ENCODE assay signal across 8 cellular contexts in the genomic region with DNA sequence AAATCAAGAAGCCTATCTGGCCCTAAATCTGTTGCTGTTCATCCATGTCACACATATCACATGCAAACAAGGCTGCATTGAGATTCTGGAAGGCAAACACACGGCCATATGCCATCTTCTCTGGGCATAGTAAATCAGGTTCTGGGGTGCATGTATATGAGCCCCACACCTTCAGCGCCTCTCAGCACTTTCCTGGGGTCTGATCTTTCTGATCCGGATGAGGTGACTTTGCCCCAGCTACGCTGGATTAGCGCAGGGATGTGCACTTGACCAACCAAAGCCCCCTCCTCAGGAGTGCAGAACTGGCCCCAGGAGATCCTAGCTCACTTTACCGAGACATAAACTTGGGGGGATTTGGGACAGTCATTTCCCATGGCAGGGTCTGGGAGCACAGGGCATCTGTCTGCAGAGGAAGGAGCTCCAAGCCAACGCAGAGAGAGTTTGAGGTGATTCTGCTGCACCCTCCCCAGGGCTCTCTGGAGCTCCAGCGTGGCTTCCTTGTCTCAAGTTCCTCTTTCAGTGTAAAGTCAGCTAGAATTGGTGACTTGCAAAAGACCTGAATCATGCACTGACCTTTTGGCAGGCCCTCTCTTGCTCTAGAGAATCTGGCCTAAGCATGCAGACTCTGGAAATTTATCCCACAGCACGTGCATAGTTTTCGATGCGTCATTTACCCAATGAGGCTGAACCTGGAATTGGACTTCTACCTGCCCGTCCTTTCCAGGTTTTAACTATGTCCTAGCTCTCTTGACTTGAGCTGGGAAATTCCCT.
DNase-seq lines count a peak whose midpoint lies in the region; ATAC-seq and TF ChIP-seq lines count a peak whose summit lies in the region.

No MANE protein-coding gene starts in this region.

- no peaks in the 10 kb centered on the region for H3K9me2 ChIP-seq in MM.1S (replicated peaks; ENCODE audit: insufficient read depth, low read length)

- H3F3A ChIP-seq in MM.1S (ENCODE audit: insufficient read depth, low read length) = peaks cover 53% of the 10 kb centered on the region

- H3K4me1 ChIP-seq in MM.1S (ENCODE audit: low read length) (peaks cover 69% of the 10 kb centered on the region), lower lobe of right lung (peaks cover 42% of the 10 kb centered on the region)

- no peak for DNase-seq in activated CD4-positive, alpha-beta T cell treated with anti-CD3 and anti-CD28 coated beads for 36 hours
- no peak for DNase-seq in activated CD4-positive, alpha-beta T cell treated with anti-CD3 and anti-CD28 coated beads for 4 hours
- DNase-seq in MM.1S (peak; percentile 82), lower lobe of right lung (peak; percentile 70), brain microvascular endothelial cell (no peak), NCI-H748 treated with DMSO at 0.1 percent for 48 hours (lab: John Stamatoyannopoulos, UW) (no peak)

- no peaks in the 10 kb centered on the region for H3K36me3 Mint-ChIP-seq in activated CD4-positive, alpha-beta T cell treated with anti-CD3 and anti-CD28 coated beads for 36 hours (ENCODE audit: low read depth)
- no peaks in the 10 kb centered on the region for H3K36me3 Mint-ChIP-seq in brain

- H3K9me3 ChIP-seq in MM.1S (replicated peaks; ENCODE audit: insufficient read depth, low read length) (no peaks in the 10 kb centered on the region), lower lobe of right lung (no peaks in the 10 kb centered on the region)

- no peaks in the 10 kb centered on the region for H3K9me3 Mint-ChIP-seq in activated CD4-positive, alpha-beta T cell treated with anti-CD3 and anti-CD28 coated beads for 36 hours (ENCODE audit: low read depth)
- H3K9me3 Mint-ChIP-seq in brain = peaks cover 0 to 2% (median under 1%) of the 10 kb centered on the region in 5 experiments

- H3K27ac ChIP-seq in MM.1S (ENCODE audit: low read length) (peak overlapping the region; percentile 93), lower lobe of right lung (peak overlapping the region; percentile 86), brain microvascular endothelial cell (no peak overlapping the region)

- peak overlapping the region; percentile 83 for H3K27ac Mint-ChIP-seq in activated CD4-positive, alpha-beta T cell treated with anti-CD3 and anti-CD28 coated beads for 36 hours
- H3K27ac Mint-ChIP-seq in brain = peak overlapping the region in 3 of 5 experiments; percentile 63 to 77 (median 74)

- peak overlapping the region; percentile 29 for H3K4me2 ChIP-seq in MM.1S (ENCODE audit: low read depth, low read length)

- peak overlapping the region; percentile 81 for H3K9ac ChIP-seq in MM.1S (ENCODE audit: low read length)

- H3K27me3 Mint-ChIP-seq in activated CD4-positive, alpha-beta T cell treated with anti-CD3 and anti-CD28 coated beads for 36 hours = peaks cover 2% of the 10 kb centered on the region
- H3K27me3 Mint-ChIP-seq in brain = peaks cover 12% of the 10 kb centered on the region

- H3K4me3 Mint-ChIP-seq in activated CD4-positive, alpha-beta T cell treated with anti-CD3 and anti-CD28 coated beads for 36 hours = no peak overlapping the region
- H3K4me3 Mint-ChIP-seq in brain = no peak overlapping the region

- no peak for ATAC-seq in activated CD4-positive, alpha-beta T cell treated with anti-CD3 and anti-CD28 coated beads for 36 hours
- ATAC-seq in lower lobe of right lung = peak; percentile 61 to 70
- no peak for ATAC-seq in HG02938 (IDR thresholded peaks at IDR 0.05; ENCODE audit: unreplicated experiment)

- H3K27me3 ChIP-seq in MM.1S (replicated peaks; ENCODE audit: insufficient read depth, low read length) (no peaks in the 10 kb centered on the region), lower lobe of right lung (ENCODE audit: low read depth) (no peaks in the 10 kb centered on the region), brain microvascular endothelial cell (replicated peaks) (no peaks in the 10 kb centered on the region)

- in situ Hi-C loops in brain microvascular endothelial cell (cut with HindIII; ENCODE audit: low pct_ligation_motif_present, low sequenced_read_pairs) = no loop called here

- H3K4me3 ChIP-seq in MM.1S (ENCODE audit: low read length) (no peak overlapping the region), lower lobe of right lung (no peak overlapping the region), brain microvascular endothelial cell (ENCODE audit: low read depth, low read length) (no peak overlapping the region)

- POLR2A ChIA-PET in activated CD4-positive, alpha-beta T cell treated with anti-CD3 and anti-CD28 coated beads for 36 hours (lab: Charles Lee) = no interaction called here

- H3K79me2 ChIP-seq in MM.1S (ENCODE audit: low read length) = no peaks in the 10 kb centered on the region

- peaks cover 77% of the 10 kb centered on the region for H3K4me1 Mint-ChIP-seq in activated CD4-positive, alpha-beta T cell treated with anti-CD3 and anti-CD28 coated beads for 36 hours
- H3K4me1 Mint-ChIP-seq in brain = peaks cover 67% of the 10 kb centered on the region

- H2AFZ ChIP-seq in MM.1S (ENCODE audit: low read length) = no peak overlapping the region

- CTCF ChIA-PET in activated CD4-positive, alpha-beta T cell treated with anti-CD3 and anti-CD28 coated beads for 36 hours (lab: Charles Lee) = interaction anchor here (0.9 to 4.6 kb wide), 5 partner anchors 19 to 226 kb away, joined by 3 to 27 read pairs (median 4); no protein-coding TSS in a partner anchor

- TF ChIP-seq CTCF in MM.1S (IDR thresholded peaks at IDR 0.05; ENCODE audit: low read length) (no peak), brain (conservative IDR thresholded peaks at IDR 0.05) (no peak), lower lobe of right lung (IDR thresholded peaks at IDR 0.05) (no peak), brain microvascular endothelial cell (IDR thresholded peaks at IDR 0.05; ENCODE audit: low read depth, low read length, missing control alignments) (no peak)

- H3K36me3 ChIP-seq in MM.1S (replicated peaks; ENCODE audit: insufficient read depth, low read length) (no peaks in the 10 kb centered on the region), lower lobe of right lung (no peaks in the 10 kb centered on the region), brain microvascular endothelial cell (replicated peaks) (no peaks in the 10 kb centered on the region)

- intact Hi-C loops in activated CD4-positive, alpha-beta T cell treated with anti-CD3 and anti-CD28 coated beads for 36 hours (cut with DNase I, micrococcal nuclease) = loop anchor here in 1 of 2 experiments (5.0 kb wide), 2 partner anchors 46 to 64 kb away; a partner anchor contains a TSS
- intact Hi-C loops in lower lobe of right lung (cut with DNase I) = no loop called here

- H4K20me1 ChIP-seq in MM.1S (ENCODE audit: insufficient read depth, low read length) = no peaks in the 10 kb centered on the region

Comparison
In these comparisons a context has a peak if more than half of its experiments do, and no peak if none do; other contexts are left out.
1. ATAC-seq: peak in lower lobe of right lung (2 of 2); none in activated CD4-positive, alpha-beta T cell treated with anti-CD3 and anti-CD28 coated beads for 36 hours (single experiment) and HG02938 (single experiment).
2. DNase-seq: peak in MM.1S (single experiment) and lower lobe of right lung (single experiment); none in activated CD4-positive, alpha-beta T cell treated with anti-CD3 and anti-CD28 coated beads for 36 hours (single experiment), activated CD4-positive, alpha-beta T cell treated with anti-CD3 and anti-CD28 coated beads for 4 hours (0 of 2), brain microvascular endothelial cell (single experiment) and NCI-H748 treated with DMSO at 0.1 percent for 48 hours (single experiment).